Comparison of ENCODE assay signal across 1 cellular context in the genomic region with DNA sequence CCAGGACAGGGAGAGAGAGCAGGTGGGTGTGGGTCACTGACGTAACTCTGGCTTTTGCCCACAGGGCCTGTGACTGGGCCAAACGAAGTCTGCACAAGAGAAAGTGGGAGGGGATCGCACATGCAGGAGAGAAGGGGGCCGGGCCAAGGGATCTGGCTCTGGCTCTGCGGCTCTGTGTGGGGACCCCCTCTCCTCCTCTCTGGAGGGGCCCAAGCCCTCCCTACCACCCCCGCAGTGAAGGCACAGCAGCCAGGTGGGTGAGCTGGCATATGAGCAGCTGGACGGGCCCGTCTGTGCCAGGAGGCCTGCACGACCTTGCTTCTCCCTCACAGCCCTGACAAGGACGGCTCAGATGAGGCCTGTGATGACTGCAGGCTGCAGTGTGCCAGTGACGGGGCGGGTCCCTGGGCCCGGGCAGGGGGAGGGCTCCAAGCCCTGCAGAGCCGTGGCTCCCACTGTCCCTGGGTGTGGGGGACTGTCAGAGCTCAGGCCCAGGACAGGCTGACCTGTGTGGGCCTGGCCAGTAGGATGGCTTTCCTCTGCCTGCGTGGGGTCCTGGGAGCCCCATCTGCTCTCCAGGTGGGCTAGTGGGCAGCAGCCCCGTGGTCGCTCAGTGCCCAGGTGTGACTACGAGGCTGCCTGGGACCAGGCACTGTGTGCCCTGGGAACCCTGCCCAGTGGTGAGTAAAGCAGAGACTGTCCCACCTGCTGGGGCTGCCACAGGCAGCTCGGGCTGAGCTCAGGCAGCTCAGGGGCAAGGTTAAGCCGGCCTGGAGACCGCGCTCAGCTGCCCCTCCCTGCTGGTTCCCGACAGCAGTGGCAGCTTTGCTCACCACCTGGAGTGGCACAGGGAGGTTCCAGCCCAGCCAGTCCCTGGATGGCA.
TF ChIP-seq lines count a peak whose summit lies in the region.

No MANE protein-coding gene starts in this region.

TF ChIP-seq in GM23338, 12 proteins besides CTCF, POLR2A, EP300 and RAD21:
- TF ChIP-seq, protein P1, sequence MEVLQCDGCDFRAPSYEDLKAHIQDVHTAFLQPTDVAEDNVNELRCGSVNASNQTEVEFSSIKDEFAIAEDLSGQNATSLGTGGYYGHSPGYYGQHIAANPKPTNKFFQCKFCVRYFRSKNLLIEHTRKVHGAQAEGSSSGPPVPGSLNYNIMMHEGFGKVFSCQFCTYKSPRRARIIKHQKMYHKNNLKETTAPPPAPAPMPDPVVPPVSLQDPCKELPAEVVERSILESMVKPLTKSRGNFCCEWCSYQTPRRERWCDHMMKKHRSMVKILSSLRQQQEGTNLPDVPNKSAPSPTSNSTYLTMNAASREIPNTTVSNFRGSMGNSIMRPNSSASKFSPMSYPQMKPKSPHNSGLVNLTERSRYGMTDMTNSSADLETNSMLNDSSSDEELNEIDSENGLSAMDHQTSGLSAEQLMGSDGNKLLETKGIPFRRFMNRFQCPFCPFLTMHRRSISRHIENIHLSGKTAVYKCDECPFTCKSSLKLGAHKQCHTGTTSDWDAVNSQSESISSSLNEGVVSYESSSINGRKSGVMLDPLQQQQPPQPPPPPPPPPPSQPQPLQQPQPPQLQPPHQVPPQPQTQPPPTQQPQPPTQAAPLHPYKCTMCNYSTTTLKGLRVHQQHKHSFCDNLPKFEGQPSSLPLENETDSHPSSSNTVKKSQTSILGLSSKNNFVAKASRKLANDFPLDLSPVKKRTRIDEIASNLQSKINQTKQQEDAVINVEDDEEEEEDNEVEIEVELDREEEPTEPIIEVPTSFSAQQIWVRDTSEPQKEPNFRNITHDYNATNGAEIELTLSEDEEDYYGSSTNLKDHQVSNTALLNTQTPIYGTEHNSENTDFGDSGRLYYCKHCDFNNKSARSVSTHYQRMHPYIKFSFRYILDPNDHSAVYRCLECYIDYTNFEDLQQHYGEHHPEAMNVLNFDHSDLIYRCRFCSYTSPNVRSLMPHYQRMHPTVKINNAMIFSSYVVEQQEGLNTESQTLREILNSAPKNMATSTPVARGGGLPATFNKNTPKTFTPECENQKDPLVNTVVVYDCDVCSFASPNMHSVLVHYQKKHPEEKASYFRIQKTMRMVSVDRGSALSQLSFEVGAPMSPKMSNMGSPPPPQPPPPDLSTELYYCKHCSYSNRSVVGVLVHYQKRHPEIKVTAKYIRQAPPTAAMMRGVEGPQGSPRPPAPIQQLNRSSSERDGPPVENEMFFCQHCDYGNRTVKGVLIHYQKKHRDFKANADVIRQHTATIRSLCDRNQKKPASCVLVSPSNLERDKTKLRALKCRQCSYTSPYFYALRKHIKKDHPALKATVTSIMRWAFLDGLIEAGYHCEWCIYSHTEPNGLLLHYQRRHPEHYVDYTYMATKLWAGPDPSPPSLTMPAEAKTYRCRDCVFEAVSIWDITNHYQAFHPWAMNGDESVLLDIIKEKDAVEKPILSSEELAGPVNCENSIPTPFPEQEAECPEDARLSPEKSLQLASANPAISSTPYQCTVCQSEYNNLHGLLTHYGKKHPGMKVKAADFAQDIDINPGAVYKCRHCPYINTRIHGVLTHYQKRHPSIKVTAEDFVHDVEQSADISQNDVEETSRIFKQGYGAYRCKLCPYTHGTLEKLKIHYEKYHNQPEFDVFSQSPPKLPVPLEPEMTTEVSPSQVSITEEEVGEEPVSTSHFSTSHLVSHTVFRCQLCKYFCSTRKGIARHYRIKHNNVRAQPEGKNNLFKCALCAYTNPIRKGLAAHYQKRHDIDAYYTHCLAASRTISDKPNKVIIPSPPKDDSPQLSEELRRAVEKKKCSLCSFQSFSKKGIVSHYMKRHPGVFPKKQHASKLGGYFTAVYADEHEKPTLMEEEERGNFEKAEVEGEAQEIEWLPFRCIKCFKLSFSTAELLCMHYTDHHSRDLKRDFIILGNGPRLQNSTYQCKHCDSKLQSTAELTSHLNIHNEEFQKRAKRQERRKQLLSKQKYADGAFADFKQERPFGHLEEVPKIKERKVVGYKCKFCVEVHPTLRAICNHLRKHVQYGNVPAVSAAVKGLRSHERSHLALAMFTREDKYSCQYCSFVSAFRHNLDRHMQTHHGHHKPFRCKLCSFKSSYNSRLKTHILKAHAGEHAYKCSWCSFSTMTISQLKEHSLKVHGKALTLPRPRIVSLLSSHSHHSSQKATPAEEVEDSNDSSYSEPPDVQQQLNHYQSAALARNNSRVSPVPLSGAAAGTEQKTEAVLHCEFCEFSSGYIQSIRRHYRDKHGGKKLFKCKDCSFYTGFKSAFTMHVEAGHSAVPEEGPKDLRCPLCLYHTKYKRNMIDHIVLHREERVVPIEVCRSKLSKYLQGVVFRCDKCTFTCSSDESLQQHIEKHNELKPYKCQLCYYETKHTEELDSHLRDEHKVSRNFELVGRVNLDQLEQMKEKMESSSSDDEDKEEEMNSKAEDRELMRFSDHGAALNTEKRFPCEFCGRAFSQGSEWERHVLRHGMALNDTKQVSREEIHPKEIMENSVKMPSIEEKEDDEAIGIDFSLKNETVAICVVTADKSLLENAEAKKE (CRISPR knock-in tag; IDR thresholded peaks at IDR 0.05): no peak
- TF ChIP-seq JUNB (IDR thresholded peaks at IDR 0.05; ENCODE audit: unreplicated experiment): no peak
- TF ChIP-seq EZH2phosphoT487 (IDR thresholded peaks at IDR 0.05; ENCODE audit: unreplicated experiment): no peak
- no peak for TF ChIP-seq EZH2 (IDR thresholded peaks at IDR 0.05; ENCODE audit: low read depth, unreplicated experiment)
- TF ChIP-seq, protein P2, sequence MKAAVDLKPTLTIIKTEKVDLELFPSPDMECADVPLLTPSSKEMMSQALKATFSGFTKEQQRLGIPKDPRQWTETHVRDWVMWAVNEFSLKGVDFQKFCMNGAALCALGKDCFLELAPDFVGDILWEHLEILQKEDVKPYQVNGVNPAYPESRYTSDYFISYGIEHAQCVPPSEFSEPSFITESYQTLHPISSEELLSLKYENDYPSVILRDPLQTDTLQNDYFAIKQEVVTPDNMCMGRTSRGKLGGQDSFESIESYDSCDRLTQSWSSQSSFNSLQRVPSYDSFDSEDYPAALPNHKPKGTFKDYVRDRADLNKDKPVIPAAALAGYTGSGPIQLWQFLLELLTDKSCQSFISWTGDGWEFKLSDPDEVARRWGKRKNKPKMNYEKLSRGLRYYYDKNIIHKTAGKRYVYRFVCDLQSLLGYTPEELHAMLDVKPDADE (IDR thresholded peaks at IDR 0.05): no peak
- no peak for TF ChIP-seq STAT1 (IDR thresholded peaks at IDR 0.05; ENCODE audit: unreplicated experiment)
- no peak for TF ChIP-seq POLR2AphosphoS5 (IDR thresholded peaks at IDR 0.05; ENCODE audit: low read depth)
- TF ChIP-seq, protein P3, sequence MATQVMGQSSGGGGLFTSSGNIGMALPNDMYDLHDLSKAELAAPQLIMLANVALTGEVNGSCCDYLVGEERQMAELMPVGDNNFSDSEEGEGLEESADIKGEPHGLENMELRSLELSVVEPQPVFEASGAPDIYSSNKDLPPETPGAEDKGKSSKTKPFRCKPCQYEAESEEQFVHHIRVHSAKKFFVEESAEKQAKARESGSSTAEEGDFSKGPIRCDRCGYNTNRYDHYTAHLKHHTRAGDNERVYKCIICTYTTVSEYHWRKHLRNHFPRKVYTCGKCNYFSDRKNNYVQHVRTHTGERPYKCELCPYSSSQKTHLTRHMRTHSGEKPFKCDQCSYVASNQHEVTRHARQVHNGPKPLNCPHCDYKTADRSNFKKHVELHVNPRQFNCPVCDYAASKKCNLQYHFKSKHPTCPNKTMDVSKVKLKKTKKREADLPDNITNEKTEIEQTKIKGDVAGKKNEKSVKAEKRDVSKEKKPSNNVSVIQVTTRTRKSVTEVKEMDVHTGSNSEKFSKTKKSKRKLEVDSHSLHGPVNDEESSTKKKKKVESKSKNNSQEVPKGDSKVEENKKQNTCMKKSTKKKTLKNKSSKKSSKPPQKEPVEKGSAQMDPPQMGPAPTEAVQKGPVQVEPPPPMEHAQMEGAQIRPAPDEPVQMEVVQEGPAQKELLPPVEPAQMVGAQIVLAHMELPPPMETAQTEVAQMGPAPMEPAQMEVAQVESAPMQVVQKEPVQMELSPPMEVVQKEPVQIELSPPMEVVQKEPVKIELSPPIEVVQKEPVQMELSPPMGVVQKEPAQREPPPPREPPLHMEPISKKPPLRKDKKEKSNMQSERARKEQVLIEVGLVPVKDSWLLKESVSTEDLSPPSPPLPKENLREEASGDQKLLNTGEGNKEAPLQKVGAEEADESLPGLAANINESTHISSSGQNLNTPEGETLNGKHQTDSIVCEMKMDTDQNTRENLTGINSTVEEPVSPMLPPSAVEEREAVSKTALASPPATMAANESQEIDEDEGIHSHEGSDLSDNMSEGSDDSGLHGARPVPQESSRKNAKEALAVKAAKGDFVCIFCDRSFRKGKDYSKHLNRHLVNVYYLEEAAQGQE (IDR thresholded peaks at IDR 0.05; ENCODE audit: unreplicated experiment): no peak
- TF ChIP-seq ZNF331 (CRISPR knock-in tag; IDR thresholded peaks at IDR 0.05; ENCODE audit: low read depth): no peak
- TF ChIP-seq ZNF114 (CRISPR knock-in tag; IDR thresholded peaks at IDR 0.05): no peak
- TF ChIP-seq CREB1 (CRISPR knock-in tag; IDR thresholded peaks at IDR 0.05; ENCODE audit: low read depth): no peak
- no peak for TF ChIP-seq NANOG (IDR thresholded peaks at IDR 0.05; ENCODE audit: borderline replicate concordance)
